ENCODE assay signal across 8 cellular contexts in genomic region chr5:172417983-172418630, GRCh38. TPM values are rescaled to one million over a fixed set of nuclear protein-coding genes. Genes with fewer than 3 reads are reported as not detected.
DNase-seq lines count a peak whose midpoint lies in the region; ATAC-seq, FAIRE-seq and TF ChIP-seq lines count a peak whose summit lies in the region.

No MANE protein-coding gene starts in this region.

- CTCF ChIA-PET in HepG2 (lab: Yijun Ruan, JAX; ENCODE audit: low intra/inter-chr PET ratio, low total read pairs) = no interaction called here

- 65% methylated on average over 9 of the region's 10 CpGs for WGBS in HepG2 (ENCODE audit: low lambda C conversion rate)

- H3K9ac ChIP-seq in HepG2 (ENCODE audit: insufficient read depth, low read depth, low read length) = no peak overlapping the region

- ATAC-seq in HepG2 (no peak), HG03442 (IDR thresholded peaks at IDR 0.05; ENCODE audit: unreplicated experiment) (no peak), HG03432 (IDR thresholded peaks at IDR 0.05; ENCODE audit: unreplicated experiment) (no peak)

- no peak for TF ChIP-seq EP300 in HepG2 (IDR thresholded peaks at IDR 0.05; ENCODE audit: low read depth in 2 of 2, low read length in 2 of 2)
- TF ChIP-seq EP300 in HepG2 (CRISPR knock-in tag; IDR thresholded peaks at IDR 0.05; ENCODE audit: borderline replicate concordance) = no peak

- peak; percentile 93 for DNase-seq in LHCN-M2 (ENCODE audit: low read depth)
- peak; percentile 66 for DNase-seq in cerebellar cortex (ENCODE audit: low spot score)
- DNase-seq in HepG2 (ENCODE audit: low spot score) = peak; percentile 20
- DNase-seq in superior temporal gyrus (ENCODE audit: extremely low spot score) = peak; percentile 74
- no peak for DNase-seq in NCI-H2107 treated with DMSO at 0.1 percent for 48 hours (lab: John Stamatoyannopoulos, UW; ENCODE audit: unreplicated experiment)
- no peak for DNase-seq in KG1 (lab: John Stamatoyannopoulos, UW)

- no peaks in the 10 kb centered on the region for H4K20me1 ChIP-seq in HepG2 (ENCODE audit: insufficient read depth, low read length)

- no peaks in the 10 kb centered on the region; a peak in 1 of 5 replicates for H3K36me3 ChIP-seq in HepG2 (replicated peaks in 1 of 2; ENCODE audit: control insufficient read depth in 1 of 2, insufficient read depth in 2 of 2, low read length in 2 of 2)

- TF ChIP-seq CTCF in HepG2 (CRISPR knock-in tag; IDR thresholded peaks at IDR 0.05) = no peak

- BruUV-seq in HepG2 (replicated peaks; lab: Mats Ljungman, UMichigan) = no TSS peak

- no peak overlapping the region for H3K4me3 ChIP-seq in HepG2 (replicated peaks in 1 of 3; ENCODE audit: insufficient read depth in 1 of 3, low read depth in 2 of 3, low read length in 3 of 3)

- TF ChIP-seq POLR2A in HepG2 (IDR thresholded peaks at IDR 0.05; ENCODE audit: insufficient read depth in 1 of 2, low read depth in 2 of 2, low read length in 2 of 2) = no peak

- no peak for TF ChIP-seq RAD21 in HepG2 (CRISPR knock-in tag; IDR thresholded peaks at IDR 0.05)

- no peak overlapping the region for H3K4me2 ChIP-seq in HepG2 (ENCODE audit: low read depth, low read length)

- H3K79me2 ChIP-seq in HepG2 (ENCODE audit: insufficient read depth, low read length) = no peaks in the 10 kb centered on the region

- no peak for FAIRE-seq in HepG2 (lab: Jason Lieb, UNC)

- no peak overlapping the region for H2AFZ ChIP-seq in HepG2 (ENCODE audit: low read length)

- intact Hi-C loops in HepG2 (cut with micrococcal nuclease; ENCODE audit: unreplicated experiment) = no loop called here

- H3K27ac ChIP-seq in HepG2 (ENCODE audit: extremely low read length, insufficient read depth, low read length) = peak overlapping the region; percentile 5

- POLR2A ChIA-PET in HepG2 (lab: Yijun Ruan, JAX) = no interaction called here

- no peaks in the 10 kb centered on the region for H3K27me3 ChIP-seq in HepG2 (ENCODE audit: control insufficient read depth in 1 of 2, insufficient read depth in 2 of 2, low read length in 2 of 2)

- in situ Hi-C loops in HepG2 (cut with HindIII; ENCODE audit: extremely low pct_ligation_motif_present, low pct_unique_long_range_greater_than_20kb) = loop anchor here (5.0 kb wide), 1 partner anchor 34 kb away; the partner anchor contains the start of gene SH3PXD2B

- no peaks in the 10 kb centered on the region for H3K9me3 ChIP-seq in HepG2 (ENCODE audit: low read length)

- peaks cover 81% of the 10 kb centered on the region for H3K4me1 ChIP-seq in HepG2 (ENCODE audit: insufficient read depth, low read length)

TF ChIP-seq in HepG2, 621 proteins besides CTCF, POLR2A, EP300 and RAD21 (continues in another document):
- TF ChIP-seq LCORL (IDR thresholded peaks at IDR 0.05) (no peak), LCORL (CRISPR knock-in tag; IDR thresholded peaks at IDR 0.05) (no peak), ZNF768 (CRISPR knock-in tag; IDR thresholded peaks at IDR 0.05) (peak; percentile 99), ZSCAN5A (CRISPR knock-in tag; IDR thresholded peaks at IDR 0.05; ENCODE audit: borderline replicate concordance) (no peak), SOX5 (CRISPR knock-in tag; IDR thresholded peaks at IDR 0.05; ENCODE audit: borderline replicate concordance) (no peak), TEF (CRISPR knock-in tag; IDR thresholded peaks at IDR 0.05) (no peak), ASH2L (IDR thresholded peaks at IDR 0.05; ENCODE audit: insufficient read length, low read depth, low read length) (no peak), ZNF687 (CRISPR knock-in tag; IDR thresholded peaks at IDR 0.05) (0 out of 2 replicates have a peak, but pooled peaks have one; percentile 3), CREB3 (CRISPR knock-in tag; IDR thresholded peaks at IDR 0.05) (no peak), FOXP1 (IDR thresholded peaks at IDR 0.05) (no peak), FOXP1 (CRISPR knock-in tag; IDR thresholded peaks at IDR 0.05) (no peak), GZF1 (CRISPR knock-in tag; IDR thresholded peaks at IDR 0.05) (no peak), PCBP1 (IDR thresholded peaks at IDR 0.05; ENCODE audit: borderline replicate concordance, low read depth, low read length) (no peak), ZNF652 (CRISPR knock-in tag; IDR thresholded peaks at IDR 0.05; ENCODE audit: borderline replicate concordance, low read depth) (peak; percentile 45; the same call in 1 of the 2 replicates), HOXA9 (CRISPR knock-in tag; IDR thresholded peaks at IDR 0.05; ENCODE audit: borderline replicate concordance) (no peak)

RNA-seq across cellular contexts. Expression of gene SH3PXD2B, which starts 36.2 kb away (rescaled TPM):
- total RNA-seq in LHCN-M2 (2014; rRNA removed) (23.1 and 25.9 TPM in 2 replicates), HepG2 (2016; rRNA removed; fragmentation: Illumina TruSeq; extraction: Trizol) (3.4 and 3.8 TPM in 2 replicates)
- 36.7 TPM for polyA plus RNA-seq in LHCN-M2 (2012)
- 1.1 and 1.3 TPM in 2 replicates for total RNA-seq in HepG2 (2016; cell fraction: cytosol; rRNA removed; fragmentation: Illumina TruSeq; extraction: Trizol; ENCODE audit: low read depth)
- total RNA-seq in HepG2 (2016; cell fraction: insoluble cytoplasmic fraction; rRNA removed; fragmentation: Illumina TruSeq; extraction: Trizol) = 3.2 and 3.8 TPM in 2 replicates
- 1.5 and 2.4 TPM in 2 replicates for total RNA-seq in HepG2 (2016; cell fraction: membrane; rRNA removed; fragmentation: Illumina TruSeq; extraction: Trizol)
- total RNA-seq in HepG2 (2016; cell fraction: nucleus; rRNA removed; fragmentation: Illumina TruSeq; extraction: Trizol) = 3.8 TPM in 2 replicates
- polyA plus RNA-seq in HepG2 (2011; rRNA removed) = 4.6 and 5.3 TPM in 2 replicates
- 1.9 and 2.4 TPM in 2 replicates for polyA plus RNA-seq in HepG2 (2011; cell fraction: cytosol; rRNA removed)
- 6.3 and 6.6 TPM in 2 replicates for polyA plus RNA-seq in HepG2 (2011; cell fraction: nucleus; rRNA removed)
- 3.7 and 4.6 TPM in 2 replicates for polyA plus RNA-seq in HepG2 (2012)
- polyA plus RNA-seq in HepG2 (2016; cell fraction: cytosol; fragmentation: Illumina TruSeq; extraction: Trizol; ENCODE audit: low read depth) = 0.45 and 0.58 TPM in 2 replicates
- 4.5 and 5.7 TPM in 2 replicates for polyA plus RNA-seq in HepG2 (2016; cell fraction: insoluble cytoplasmic fraction; fragmentation: Illumina TruSeq; extraction: Trizol; ENCODE audit: low read depth)
- 0.58 and 1.3 TPM in 2 replicates for polyA plus RNA-seq in HepG2 (2016; cell fraction: membrane; fragmentation: Illumina TruSeq; extraction: Trizol; ENCODE audit: low read depth)
- 4.4 and 5.5 TPM in 2 replicates for polyA plus RNA-seq in HepG2 (2016; cell fraction: nucleus; fragmentation: Illumina TruSeq; extraction: Trizol; ENCODE audit: insufficient read depth, low read depth)
- polyA minus RNA-seq in HepG2 (2011; rRNA and poly(A)+ RNA removed; ENCODE audit: low replicate concordance) = 6.5 and 8.9 TPM in 2 replicates
- polyA minus RNA-seq in HepG2 (2011; cell fraction: cytosol; rRNA and poly(A)+ RNA removed) = 4.5 and 5.0 TPM in 2 replicates
- 4.5 and 4.7 TPM in 2 replicates for polyA minus RNA-seq in HepG2 (2011; cell fraction: nucleus; rRNA and poly(A)+ RNA removed)

Comparison
In these comparisons a context has a peak if more than half of its experiments do, and no peak if none do; other contexts are left out.
1. DNase-seq: peak in LHCN-M2 (single experiment), cerebellar cortex (single experiment), HepG2 (single experiment) and superior temporal gyrus (single experiment); none in NCI-H2107 treated with DMSO at 0.1 percent for 48 hours (single experiment) and KG1 (single experiment).